27 cellular contexts compared by ENCODE assay signal in the genomic region with DNA sequence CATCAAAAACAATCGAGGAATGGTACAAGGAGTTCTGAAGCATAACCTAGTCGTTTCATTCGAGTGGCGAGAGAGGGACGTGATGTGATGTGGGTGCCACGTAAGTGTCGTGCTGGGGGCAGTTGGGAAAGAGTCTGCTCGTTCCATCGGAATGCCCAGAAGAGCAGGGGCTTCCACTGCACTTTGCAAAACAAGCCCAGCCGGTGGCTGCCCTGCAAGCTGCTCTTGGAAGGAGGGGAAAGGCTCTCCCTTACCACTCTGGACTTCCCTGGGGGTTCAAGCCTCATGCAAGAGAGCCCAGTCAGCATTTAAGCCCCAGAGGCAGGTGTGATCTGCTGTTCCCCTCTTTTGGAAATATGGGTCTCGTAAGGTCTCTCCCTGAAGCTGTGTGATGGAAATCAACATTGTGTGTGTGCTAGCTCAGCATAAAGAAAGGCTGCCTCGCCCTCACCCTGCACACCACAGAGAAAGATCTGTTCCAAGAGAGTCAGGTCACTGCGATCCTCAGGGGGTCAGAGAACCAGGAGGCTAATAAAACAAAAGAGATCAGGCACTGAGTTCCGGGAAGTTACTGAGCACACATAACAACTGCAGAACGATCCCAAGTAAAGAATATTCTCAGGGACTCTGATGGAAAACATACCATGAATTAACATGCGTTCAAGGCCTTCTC.
A peak's percentile ranks its signal among the peaks of the same experiment; 100 is the strongest.
DNase-seq lines count a peak whose midpoint lies in the region; ATAC-seq and TF ChIP-seq lines count a peak whose summit lies in the region.
"Had no signal": no experiment of that assay in that cellular context is flagged by ENCODE, and none has a peak within 500 bp of the region (broad histone marks: within the 10 kb centered on the region; RNA-seq: fewer than 3 reads in every experiment).

No MANE protein-coding gene starts in this region.

- H3K4me3 ChIP-seq in H7 (ENCODE audit: insufficient read depth, low read depth, low read length) (no peak overlapping the region), astrocyte of the spinal cord (ENCODE audit: low read depth, low read length) (no peak overlapping the region), ovary (no peak overlapping the region), uterus (no peak overlapping the region), spleen (no peak overlapping the region), left lung (no peak overlapping the region)
- H3K4me3 ChIP-seq: gastroesophageal sphincter, GM12878, lung, smooth muscle cell had no signal

- H3K4me1 ChIP-seq in ovary (ENCODE audit: insufficient read depth) (peaks cover 17% of the 10 kb centered on the region), uterus (no peaks in the 10 kb centered on the region), spleen (peaks cover 0 to 13% (median 2%) of the 10 kb centered on the region in 6 donors), left lung (no peaks in the 10 kb centered on the region)
- H3K4me1 ChIP-seq: Caco-2, gastroesophageal sphincter had no signal

- H3K9me3 ChIP-seq in ovary (no peaks in the 10 kb centered on the region), uterus (no peaks in the 10 kb centered on the region), spleen (no peaks in the 10 kb centered on the region), left lung (no peaks in the 10 kb centered on the region)
- H3K9me3 ChIP-seq: Caco-2, gastroesophageal sphincter had no signal

- no peak for TF ChIP-seq POLR2A in ovary (IDR thresholded peaks at IDR 0.05)
- no peak for TF ChIP-seq POLR2A in uterus (IDR thresholded peaks at IDR 0.05)
- TF ChIP-seq POLR2A in spleen (IDR thresholded peaks at IDR 0.05): no peak

- no peaks in the 10 kb centered on the region for H3K36me3 ChIP-seq in H7 (replicated peaks; ENCODE audit: control insufficient read depth, insufficient read depth, low read length)
- no peaks in the 10 kb centered on the region for H3K36me3 ChIP-seq in ovary
- H3K36me3 ChIP-seq in uterus: no peaks in the 10 kb centered on the region
- no peaks in the 10 kb centered on the region for H3K36me3 ChIP-seq in spleen
- no peaks in the 10 kb centered on the region for H3K36me3 ChIP-seq in left lung
- H3K36me3 ChIP-seq: gastroesophageal sphincter had no signal

- DNase-seq in H7 (peak; percentile 23), astrocyte of the spinal cord (ENCODE audit: low read depth, low spot score) (peak; percentile 88), fibroblast of the conjunctiva (ENCODE audit: low read depth) (peak; percentile 23), ovary (peak in 3 of 5 donors; percentile 44 to 56 (median 46)), uterus (no peak), spleen (no peak), NCI-H2227 treated with DMSO at 0.1 percent for 48 hours (lab: John Stamatoyannopoulos, UW) (no peak), left lung (no peak)
- DNase-seq: activated CD4-positive, alpha-beta T cell treated with anti-CD3 and anti-CD28 coated beads, Interleukin-2, amount 50 U/mL, for 1 hour; aorta; C1 segment of cervical spinal cord; Caco-2; DND-41; effector CD8-positive, alpha-beta T cell; HCEC 1CT; NCI-H1105; NCI-H2029 treated with DMSO at 0.1 percent for 48 hours; SHP77 treated with DMSO at 0.1 percent for 48 hours; stimulated activated CD4-positive, alpha-beta T cell treated with anti-CD3 and anti-CD28 coated beads, Interleukin-4, amount 100 ng/mL, for 1 hour; stimulated activated naive B cell treated with anti-CD40 and anti-IgM and Interleukin-4, amounts not matched to agents 10 μg/mL and 1 μg/mL and 100 μg/mL, for 72 hours; SW 1271; T1000 had no signal

- TF ChIP-seq CTCF in astrocyte of the spinal cord (IDR thresholded peaks at IDR 0.05; ENCODE audit: low read depth, low read length): no peak
- no peak for TF ChIP-seq CTCF in ovary (IDR thresholded peaks at IDR 0.05)
- TF ChIP-seq CTCF in uterus (IDR thresholded peaks at IDR 0.05): no peak
- no peak for TF ChIP-seq CTCF in spleen (IDR thresholded peaks at IDR 0.05 in 8 of 11, conservative IDR thresholded peaks at IDR 0.05 in 3 of 11)
- TF ChIP-seq CTCF in left lung (IDR thresholded peaks at IDR 0.05): no peak

- intact Hi-C loops in ovary (cut with DNase I) (loop anchor here in 1 of 4 donors (10.0 kb wide), 1 partner anchor 71 kb away; no protein-coding TSS in a partner anchor), uterus (cut with DNase I; ENCODE audit: low total_unique reads) (no loop called here), spleen (cut with DNase I; ENCODE audit: low total_unique reads) (no loop called here), left lung (cut with DNase I) (no loop called here)

- no peak for ATAC-seq in left lung
- ATAC-seq: esophagus mucosa; gastroesophageal sphincter; GM12878; stimulated activated naive B cell treated with anti-CD40 and anti-IgM and Interleukin-4, amounts not matched to agents 10 μg/mL and 1 μg/mL and 100 μg/mL, for 72 hours had no signal

- WGBS in ovary, 3 donors: 23 to 48% (median 42%) methylated on average over 16 of the region's 16 CpGs
- 83 to 91% (median 85%) methylated on average over 16 of the region's 16 CpGs for WGBS in spleen, 5 donors

- no peak for TF ChIP-seq EP300 in ovary (IDR thresholded peaks at IDR 0.05)

- H3K27me3 ChIP-seq in H7 (ENCODE audit: control insufficient read depth, insufficient read depth, low read length) (no peaks in the 10 kb centered on the region), ovary (no peaks in the 10 kb centered on the region), uterus (no peaks in the 10 kb centered on the region), spleen (replicated peaks in 1 of 7) (no peaks in the 10 kb centered on the region), left lung (no peaks in the 10 kb centered on the region)

- in situ Hi-C loops in astrocyte of the spinal cord (cut with HindIII; ENCODE audit: low sequenced_read_pairs): no loop called here

- H3K27ac ChIP-seq in ovary (peak overlapping the region in 1 of 2 donors; percentile 75), uterus (no peak overlapping the region), spleen (no peak overlapping the region), left lung (no peak overlapping the region)
- H3K27ac ChIP-seq: gastroesophageal sphincter had no signal

Comparison
In these comparisons a context has a peak if more than half of its experiments do, and no peak if none do; other contexts are left out.
1. DNase-seq: peak in H7 (single experiment), astrocyte of the spinal cord (single experiment), fibroblast of the conjunctiva (single experiment) and ovary (3 of 5); none in uterus (0 of 2), spleen (single experiment), NCI-H2227 treated with DMSO at 0.1 percent for 48 hours (single experiment) and left lung (0 of 2).